In the genomic region with DNA sequence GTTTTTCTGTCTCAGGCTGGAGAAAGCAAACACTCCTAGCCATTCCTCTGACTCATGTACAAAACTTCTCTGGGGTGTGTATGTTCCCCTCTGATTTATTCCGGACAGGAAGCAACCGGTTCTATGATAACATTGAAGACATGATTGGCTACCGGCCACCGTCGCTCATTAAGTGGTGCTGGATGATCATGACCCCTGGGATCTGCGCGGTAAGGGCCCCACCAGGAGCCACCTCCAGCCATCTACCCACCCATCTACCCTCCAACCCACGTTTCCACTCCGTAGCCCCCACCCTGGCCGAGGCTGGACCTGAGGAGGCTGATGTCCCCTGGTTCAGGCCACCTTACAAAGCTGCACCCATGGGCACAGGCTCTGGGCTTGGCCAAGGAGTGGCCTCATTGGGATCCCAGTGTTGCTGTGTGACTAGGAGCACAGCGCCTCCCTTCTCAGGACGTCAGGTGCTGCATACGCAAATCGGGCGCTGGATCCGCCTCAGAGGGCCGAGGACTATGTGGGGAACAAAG, we compare ENCODE assay signal across 17 cellular contexts. TPM values are rescaled to one million over a fixed set of nuclear protein-coding genes. Genes with fewer than 3 reads are reported as not detected.
DNase-seq lines count a peak whose midpoint lies in the region; ATAC-seq and TF ChIP-seq lines count a peak whose summit lies in the region.
"Had no signal": no experiment of that assay in that cellular context is flagged by ENCODE, and none has a peak within 500 bp of the region (broad histone marks: within the 10 kb centered on the region; RNA-seq: fewer than 3 reads in every experiment).

No MANE protein-coding gene starts in this region.

- intact Hi-C loops in PC-3 (cut with micrococcal nuclease) (no loop called here), posterior vena cava (cut with DNase I) (no loop called here), OCI-LY7 (cut with micrococcal nuclease; ENCODE audit: unreplicated experiment) (no loop called here)

- BruUV-seq in PC-3 (replicated peaks; lab: Mats Ljungman, UMichigan) (no TSS peak), OCI-LY7 (replicated peaks; lab: Mats Ljungman, UMichigan) (no TSS peak)

- DNase-seq in GM03348 (ENCODE audit: low spot score) (peak; percentile 46), PC-3 (peak; percentile 85), posterior vena cava (ENCODE audit: low spot score) (peak; percentile 81), cerebellum (ENCODE audit: low spot score) (no peak), OCI-LY7 (ENCODE audit: low spot score) (no peak), glomerular visceral epithelial cell (ENCODE audit: extremely low spot score) (no peak), NAMALWA (ENCODE audit: low spot score) (no peak)
- DNase-seq: activated T-cell treated with anti-CD3 and anti-CD28 coated beads, Interleukin-2, amount 50 U/mL, for 4 hours; caudate nucleus; foreskin melanocyte; NCI-H2227 treated with DMSO at 0.1 percent for 48 hours; nucleus accumbens; stimulated activated naive CD4-positive, alpha-beta T cell had no signal

- H3K27me3 ChIP-seq in PC-3 (ENCODE audit: low read length): no peaks in the 10 kb centered on the region

- CTCF ChIA-PET in PC-3 (lab: Charles Lee): no interaction called here
- CTCF ChIA-PET in OCI-LY7 (lab: Charles Lee; ENCODE audit: unreplicated experiment): no interaction called here

- H3K9me3 ChIP-seq in PC-3 (ENCODE audit: low read length) (no peaks in the 10 kb centered on the region), OCI-LY7 (ENCODE audit: low read length) (no peaks in the 10 kb centered on the region)

- H3F3A ChIP-seq in PC-3 (ENCODE audit: low read length, unreplicated experiment): no peaks in the 10 kb centered on the region

- peak; percentile 95 for ATAC-seq in PC-3
- peak; percentile 82 for ATAC-seq in esophagus mucosa
- ATAC-seq: activated T-cell treated with anti-CD3 and anti-CD28 coated beads, Interleukin-2, amount 50 U/mL, for 4 hours; left colon had no signal

- H3K4me2 ChIP-seq in PC-3 (ENCODE audit: low read length) (peak overlapping the region; percentile 15), OCI-LY7 (ENCODE audit: low read length) (no peak overlapping the region)
- H3K4me2 ChIP-seq: KMS-11 had no signal

- H3K9ac ChIP-seq in PC-3 (ENCODE audit: low read length): no peak overlapping the region
- H3K9ac ChIP-seq: KMS-11 had no signal

- TF ChIP-seq CTCF in PC-3 (conservative IDR thresholded peaks at IDR 0.05; ENCODE audit: low read depth, low read length) (no peak), OCI-LY7 (conservative IDR thresholded peaks at IDR 0.05; ENCODE audit: low read length) (no peak)

- POLR2A ChIA-PET in PC-3 (lab: Charles Lee; ENCODE audit: unreplicated experiment): no interaction called here
- POLR2A ChIA-PET in OCI-LY7 (lab: Charles Lee): no interaction called here

- H3K27ac ChIP-seq in PC-3 (ENCODE audit: low read length): peak overlapping the region; percentile 68
- H3K27ac ChIP-seq in OCI-LY7 (ENCODE audit: low read depth, low read length, poor library complexity, severe bottlenecking): no peak overlapping the region
- H3K27ac ChIP-seq: KMS-11 had no signal

- H3K9me2 ChIP-seq in PC-3 (replicated peaks; ENCODE audit: low read length) (no peaks in the 10 kb centered on the region), OCI-LY7 (ENCODE audit: insufficient read depth, low read length) (no peaks in the 10 kb centered on the region)

- H3K4me3 ChIP-seq in PC-3 (ENCODE audit: low read length) (no peak overlapping the region), OCI-LY7 (ENCODE audit: low read depth, low read length, poor library complexity, severe bottlenecking) (no peak overlapping the region)

- no peaks in the 10 kb centered on the region for H4K20me1 ChIP-seq in PC-3 (ENCODE audit: low read length)
- H4K20me1 ChIP-seq in OCI-LY7 (ENCODE audit: insufficient read depth, low read length): no peaks in the 10 kb centered on the region

- H3K4me1 ChIP-seq in PC-3 (ENCODE audit: insufficient read depth, low read length) (peaks cover 20% of the 10 kb centered on the region), OCI-LY7 (ENCODE audit: insufficient read depth, low read length, poor library complexity, severe bottlenecking) (no peaks in the 10 kb centered on the region)

- H3K79me2 ChIP-seq in PC-3 (ENCODE audit: low read length) (no peaks in the 10 kb centered on the region), OCI-LY7 (ENCODE audit: insufficient read depth, low read depth, low read length) (no peaks in the 10 kb centered on the region)

- H2AFZ ChIP-seq in PC-3 (ENCODE audit: low read length) (peak overlapping the region; percentile 28), OCI-LY7 (ENCODE audit: low read length) (no peak overlapping the region)

- H3K36me3 ChIP-seq in PC-3 (ENCODE audit: low read depth, low read length) (no peaks in the 10 kb centered on the region), OCI-LY7 (ENCODE audit: insufficient read depth, low read length) (no peaks in the 10 kb centered on the region)

RNA-seq across cellular contexts. Expression of gene SLC6A1, which starts 58.5 kb away (rescaled TPM):
- total RNA-seq in PC-3 (2014; rRNA removed) (not detected in 2 replicates), esophagus mucosa (6.3 TPM), posterior vena cava (1 to 10 TPM; 1.2 to 1.3 TPM), cerebellum (167 TPM), OCI-LY7 (2022) (not detected in 2 replicates)
- not detected in 2 replicates for total RNA-seq in OCI-LY7 (2014; rRNA removed; shearing (Covaris generic))
- total RNA-seq: activated T-cell treated with anti-CD3 and anti-CD28 coated beads, Interleukin-2, amount 50 U/mL, for 4 hours; RPMI7951 had no signal

Comparison
In these comparisons a context has a peak if more than half of its experiments do, and no peak if none do; other contexts are left out.
1. DNase-seq: peak in GM03348 (single experiment), PC-3 (single experiment) and posterior vena cava (single experiment); none in cerebellum (single experiment), OCI-LY7 (single experiment), glomerular visceral epithelial cell (single experiment) and NAMALWA (single experiment).
2. RNA of gene SLC6A1, which starts 58.5 kb away (total RNA-seq): 167 TPM in cerebellum (single experiment); 6.3 TPM in esophagus mucosa (single experiment), 1.2 to 1.3 TPM in posterior vena cava, not detected in PC-3 and not detected in OCI-LY7; every median in the first group is over 10 times any median in the second.